21 cellular contexts compared by ENCODE assay signal in the genomic region with DNA sequence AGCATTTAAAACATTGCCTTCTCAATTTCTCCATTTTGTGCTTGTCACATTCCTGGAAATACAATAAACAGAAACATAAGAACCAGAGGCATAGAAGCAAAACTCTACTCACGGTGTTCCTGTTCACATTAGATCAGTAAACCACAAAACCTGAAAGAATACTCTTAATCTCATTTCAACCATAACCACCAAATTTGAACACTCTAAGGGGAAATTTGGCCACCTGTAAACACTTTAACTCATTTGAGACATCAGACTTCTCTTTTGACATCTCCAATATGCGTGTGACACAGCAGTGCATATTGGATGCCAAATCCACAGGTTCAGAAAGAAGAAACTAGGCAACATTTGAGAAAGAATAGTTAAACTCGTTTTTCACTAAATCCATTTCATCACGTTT.
"Had no signal": no experiment of that assay in that cellular context is flagged by ENCODE, and none has a peak within 500 bp of the region (broad histone marks: within the 10 kb centered on the region; RNA-seq: fewer than 3 reads in every experiment).

No MANE protein-coding gene starts in this region.

- ATAC-seq: effector memory CD8-positive, alpha-beta T cell; gastrocnemius medialis; heart right ventricle; naive thymus-derived CD4-positive, alpha-beta T cell; psoas muscle; sciatic nerve had no signal

- H3K4me3 ChIP-seq: esophagus muscularis mucosa, gastrocnemius medialis, heart right ventricle, psoas muscle, stomach, thoracic aorta had no signal

- H3K27me3 Mint-ChIP-seq: dendritic cell treated with granulocyte-macrophage colony-stimulating factor and Interleukin-4, amounts not matched to agents 40 ng/mL and 50 ng/mL, for 4 days; effector memory CD8-positive, alpha-beta T cell; naive thymus-derived CD4-positive, alpha-beta T cell had no signal

- H3K4me3 Mint-ChIP-seq: dendritic cell treated with granulocyte-macrophage colony-stimulating factor and Interleukin-4, amounts not matched to agents 40 ng/mL and 50 ng/mL, for 4 days; effector memory CD8-positive, alpha-beta T cell; naive thymus-derived CD4-positive, alpha-beta T cell; nephron progenitor cell had no signal

- H3K9me3 Mint-ChIP-seq: dendritic cell treated with granulocyte-macrophage colony-stimulating factor and Interleukin-4, amounts not matched to agents 40 ng/mL and 50 ng/mL, for 4 days; effector memory CD8-positive, alpha-beta T cell; nephron progenitor cell had no signal

- H3K9me3 ChIP-seq: esophagus muscularis mucosa, gastrocnemius medialis, neutrophil, psoas muscle, stomach, thoracic aorta had no signal

- FAIRE-seq: islet of Langerhans had no signal

- H3K4me1 Mint-ChIP-seq: naive thymus-derived CD4-positive, alpha-beta T cell; nephron progenitor cell had no signal

- H3K4me1 ChIP-seq: esophagus muscularis mucosa, gastrocnemius medialis, heart right ventricle, psoas muscle, stomach had no signal

- H3K27ac ChIP-seq: epithelial cell of prostate, esophagus muscularis mucosa, gastrocnemius medialis, heart right ventricle, neutrophil, psoas muscle, stomach, thoracic aorta had no signal

- H3K27ac Mint-ChIP-seq: dendritic cell treated with granulocyte-macrophage colony-stimulating factor and Interleukin-4, amounts not matched to agents 40 ng/mL and 50 ng/mL, for 4 days; effector memory CD8-positive, alpha-beta T cell; naive thymus-derived CD4-positive, alpha-beta T cell; nephron progenitor cell had no signal

- DNase-seq: effector memory CD8-positive, alpha-beta T cell; gastrocnemius medialis; heart right ventricle; hypothalamus; kidney glomerular epithelial cell; mesendoderm; naive thymus-derived CD4-positive, alpha-beta T cell; nephron progenitor cell; psoas muscle; stimulated activated CD4-positive, alpha-beta T cell treated with anti-CD3 and anti-CD28 coated beads, Interleukin-12 subunit alpha, Interleukin-12 subunit beta, amount 100 ng/mL, for 4 hours; stimulated activated naive CD4-positive, alpha-beta T cell; stomach; substantia nigra; trophoblast cell had no signal

- H3K27me3 ChIP-seq: esophagus muscularis mucosa, gastrocnemius medialis, heart right ventricle, neutrophil, stomach had no signal

- H3K36me3 ChIP-seq: esophagus muscularis mucosa, gastrocnemius medialis, heart right ventricle, neutrophil, stomach, thoracic aorta had no signal

- H3K36me3 Mint-ChIP-seq: naive thymus-derived CD4-positive, alpha-beta T cell had no signal
